Comparison of ENCODE assay signal across 8 cellular contexts in genomic region chr1:185317886-185318310, GRCh38. TPM values are rescaled to one million over a fixed set of nuclear protein-coding genes. Genes with fewer than 3 reads are reported as not detected.
DNase-seq lines count a peak whose midpoint lies in the region; ATAC-seq and TF ChIP-seq lines count a peak whose summit lies in the region.

No MANE protein-coding gene starts in this region.

- no peaks in the 10 kb centered on the region for H4K20me1 ChIP-seq in fibroblast of lung (ENCODE audit: control insufficient read depth, extremely low read depth, insufficient read depth, low read length)

- peak; percentile 46 for ATAC-seq in GM18858 (IDR thresholded peaks at IDR 0.05; ENCODE audit: unreplicated experiment)
- ATAC-seq in HG03064 (IDR thresholded peaks at IDR 0.05; ENCODE audit: low read depth, unreplicated experiment) = peak; percentile 37
- peak; percentile 33 for ATAC-seq in omental fat pad (ENCODE audit: low FRiP score)

- H3K4me1 ChIP-seq in A673 (ENCODE audit: insufficient read depth, low read length, poor library complexity, severe bottlenecking) = peaks cover 15% of the 10 kb centered on the region
- H3K4me1 ChIP-seq in fibroblast of lung (ENCODE audit: control insufficient read depth, extremely low read depth, insufficient read depth, low read length) = peaks cover 2% of the 10 kb centered on the region
- H3K4me1 ChIP-seq in thyroid gland = peaks cover 25 to 28% of the 10 kb centered on the region in 2 donors

- peak overlapping the region; percentile 97 for H2AFZ ChIP-seq in fibroblast of lung (ENCODE audit: low read length)

- intact Hi-C loops in A673 (cut with micrococcal nuclease; ENCODE audit: unreplicated experiment) = loop anchor here (2.0 to 5.0 kb wide), 3 partner anchors 21 to 894 kb away; no protein-coding TSS in a partner anchor
- intact Hi-C loops in thyroid gland (cut with DNase I) = loop anchor here (10.0 kb wide), 1 partner anchor 1057 kb away; the partner anchor contains the start of genes ODR4 and TPR

- peaks cover 39% of the 10 kb centered on the region for H3K79me2 ChIP-seq in fibroblast of lung (ENCODE audit: control insufficient read depth, insufficient read depth, low read length)

- H3K36me3 ChIP-seq in A673 (ENCODE audit: insufficient read depth, low read length, poor library complexity, severe bottlenecking) (peaks cover 14% of the 10 kb centered on the region), fibroblast of lung (ENCODE audit: control insufficient read depth, insufficient read depth, low read length) (no peaks in the 10 kb centered on the region), thyroid gland (no peaks in the 10 kb centered on the region)

- no peak for DNase-seq in A673 (ENCODE audit: low spot score)
- peak; percentile 18 for DNase-seq in NCI-H510A (lab: John Stamatoyannopoulos, UW)
- DNase-seq in activated T-cell treated with anti-CD3 and anti-CD28 coated beads for 24 hours (ENCODE audit: low read depth) = peak; percentile 61
- DNase-seq in fibroblast of lung (ENCODE audit: low read depth in 2 of 2) = peak in 1 of 2 donors; percentile 13
- DNase-seq in omental fat pad (ENCODE audit: low spot score) = no peak
- DNase-seq in thyroid gland = peak; percentile 42 to 47

- POLR2A ChIA-PET in A673 (lab: Charles Lee; ENCODE audit: low non-redundant PET) = interaction anchor here (0.6 kb wide), 1 partner anchor 67 kb away, joined by 7 read pairs; no protein-coding TSS in a partner anchor

- H3K4me2 ChIP-seq in fibroblast of lung (ENCODE audit: extremely low read depth, insufficient read depth, low read length) = peak overlapping the region; percentile 99

- H3K9me3 ChIP-seq in A673 (ENCODE audit: low read depth, low read length, poor library complexity, severe bottlenecking) (no peaks in the 10 kb centered on the region), fibroblast of lung (ENCODE audit: control insufficient read depth, insufficient read depth, low read depth, low read length) (no peaks in the 10 kb centered on the region), thyroid gland (no peaks in the 10 kb centered on the region)

- no peak overlapping the region for H3K9ac ChIP-seq in fibroblast of lung (ENCODE audit: insufficient read depth, low read length)

- CTCF ChIA-PET in A673 (lab: Charles Lee) = interaction anchor here (1.1 kb wide), 1 partner anchor 363 kb away, joined by 3 read pairs; no protein-coding TSS in a partner anchor

- 24 to 25% methylated on average over 11 of the region's 11 CpGs for WGBS in thyroid gland, 2 donors

- H3K27me3 ChIP-seq in A673 (replicated peaks; ENCODE audit: insufficient read depth, low read depth, low read length, poor library complexity) (no peaks in the 10 kb centered on the region), fibroblast of lung (ENCODE audit: control insufficient read depth, insufficient read depth, low read length) (no peaks in the 10 kb centered on the region), thyroid gland (no peaks in the 10 kb centered on the region)

- TF ChIP-seq CTCF in A673 (conservative IDR thresholded peaks at IDR 0.05; ENCODE audit: low read depth, low read length) (no peak), fibroblast of lung (conservative IDR thresholded peaks at IDR 0.05 in 1 of 2, IDR thresholded peaks at IDR 0.05 in 1 of 2; ENCODE audit: low read depth in 1 of 2, low read length in 2 of 2) (no peak), omental fat pad (IDR thresholded peaks at IDR 0.05) (no peak), thyroid gland (IDR thresholded peaks at IDR 0.05) (peak in 2 of 6 experiments; percentile 12 to 27)

- no peak for TF ChIP-seq POLR2A in thyroid gland (IDR thresholded peaks at IDR 0.05)

- H3K27ac ChIP-seq in A673 (ENCODE audit: low read depth, low read length, poor library complexity, severe bottlenecking) = peak overlapping the region; percentile 99
- no peak overlapping the region for H3K27ac ChIP-seq in fibroblast of lung (ENCODE audit: insufficient read depth, low read length)
- H3K27ac ChIP-seq in thyroid gland = peak overlapping the region; percentile 93 to 98 (median 97)

- BruUV-seq in A673 (replicated peaks; lab: Mats Ljungman, UMichigan) = TSS peak; percentile 74

- H3K4me3 ChIP-seq in A673 (ENCODE audit: low read depth, low read length, poor library complexity, severe bottlenecking) = peak overlapping the region; percentile 95
- peak overlapping the region; percentile 85 to 94 (median 91) for H3K4me3 ChIP-seq in fibroblast of lung (replicated peaks in 1 of 4; ENCODE audit: control extremely low read depth in 1 of 4, insufficient read depth in 1 of 4, low read depth in 3 of 4, low read length in 4 of 4)
- peak overlapping the region in 2 of 3 donors; percentile 80 to 96 for H3K4me3 ChIP-seq in thyroid gland (replicated peaks in 1 of 3)

RNA-seq across cellular contexts. Expression of gene IVNS1ABP, which starts 0.9 kb away (rescaled TPM):
- total RNA-seq in A673 (2021) = 221 and 263 TPM in 2 replicates
- total RNA-seq in fibroblast of lung = 20.0 and 23.8 TPM in 2 replicates
- 17.8 and 25.4 TPM in 2 replicates for polyA plus RNA-seq in fibroblast of lung
- 12.1 and 17.6 TPM in 2 replicates for polyA plus RNA-seq in fibroblast of lung (2012)
- polyA minus RNA-seq in fibroblast of lung (ENCODE audit: low replicate concordance) = 12.6 and 31.5 TPM in 2 replicates
- total RNA-seq in omental fat pad = 100 to 1,000 TPM in 2 of 4 donors, 10 to 100 TPM in 2; 68.5 to 152 (median 99.2) TPM
- total RNA-seq in thyroid gland = 10 to 100 TPM; 51.7 to 87.8 (median 61.1) TPM

Comparison
In these comparisons a context has a peak if more than half of its experiments do, and no peak if none do; other contexts are left out.
1. DNase-seq: peak in NCI-H510A (single experiment), activated T-cell treated with anti-CD3 and anti-CD28 coated beads for 24 hours (single experiment) and thyroid gland (2 of 2); none in A673 (single experiment) and omental fat pad (single experiment).
2. Peak in every context shown above with its lines, with median percentiles within 50 percentile points of each other: H3K4me3 ChIP-seq and ATAC-seq.